ENCODE assay signal across 29 cellular contexts in the genomic region with DNA sequence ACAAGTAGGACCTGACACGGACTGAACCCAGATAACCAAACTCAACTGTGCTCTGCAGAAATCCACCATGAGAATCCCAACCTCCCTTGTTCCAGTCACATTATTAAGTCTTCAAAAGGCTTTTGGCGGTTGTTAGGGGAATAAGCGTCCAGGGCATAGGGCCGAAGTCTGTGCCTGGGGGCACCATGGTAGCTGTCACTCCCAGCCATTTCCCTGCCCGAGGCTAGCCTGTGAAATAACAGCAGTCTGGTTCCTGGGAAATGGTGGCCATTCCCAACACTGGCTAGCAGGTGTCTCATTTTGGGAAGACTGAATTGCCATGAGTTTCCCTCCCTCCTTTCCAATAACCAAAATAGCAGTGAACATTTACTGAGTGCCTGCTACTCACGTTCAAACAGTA.
"Had no signal": no experiment of that assay in that cellular context is flagged by ENCODE, and none has a peak within 500 bp of the region (broad histone marks: within the 10 kb centered on the region; RNA-seq: fewer than 3 reads in every experiment).

No MANE protein-coding gene starts in this region.

- H3K4me1 ChIP-seq: prostate gland, stomach, testis, thyroid gland, uterus had no signal

- H3K9ac ChIP-seq: neural progenitor cell had no signal

- H3K36me3 ChIP-seq: left ventricle myocardium inferior, neural progenitor cell, ovary, prostate gland, stomach, thyroid gland, transverse colon, uterus had no signal

- FAIRE-seq: islet of Langerhans, kidney had no signal

- H3K4me2 ChIP-seq: neural progenitor cell, smooth muscle cell had no signal

- H3K27me3 ChIP-seq: neural progenitor cell, neutrophil, ovary, stomach, testis, thyroid gland, transverse colon, uterus had no signal

- H3K4me3 ChIP-seq: left ventricle myocardium inferior, lung, neural progenitor cell, ovary, prostate gland, smooth muscle cell, stomach, testis, thyroid gland, transverse colon, uterus had no signal

- ATAC-seq: natural killer cell; right cardiac atrium; stimulated activated naive B cell treated with anti-CD40 and anti-IgM and Interleukin-4, amounts not matched to agents 10 μg/mL and 1 μg/mL and 100 μg/mL, for 72 hours; stimulated activated naive CD8-positive, alpha-beta T cell treated with anti-CD3 and anti-CD28 coated beads, Interleukin-15, Interleukin-2, amounts not matched to agents 100 U/mL and 50 U/mL, for 24 hours had no signal

- DNase-seq: hypothalamus; immature natural killer cell; kidney; left ventricle myocardium inferior; mesendoderm; naive B cell; natural killer cell; nephron progenitor cell; occipital lobe; ovary; retina; right cardiac atrium; stimulated activated CD4-positive, alpha-beta T cell treated with anti-CD3 and anti-CD28 coated beads, Interleukin-12 subunit alpha, Interleukin-12 subunit beta, amount 100 ng/mL, for 4 hours; stimulated activated CD4-positive, alpha-beta T cell treated with anti-CD3 and anti-CD28 coated beads, Interleukin-15, amount 100 ng/mL, for 24 hours; stimulated activated CD4-positive, alpha-beta T cell treated with anti-CD3 and anti-CD28 coated beads, Interleukin-2, amount 100 ng/mL, for 24 hours; stimulated activated CD4-positive, alpha-beta T cell treated with anti-CD3 and anti-CD28 coated beads, Interleukin-4, amount 100 ng/mL, for 1 hour; stimulated activated naive B cell treated with anti-CD40 and anti-IgM and Interleukin-4, amounts not matched to agents 10 μg/mL and 1 μg/mL and 100 μg/mL, for 72 hours; stimulated activated naive CD8-positive, alpha-beta T cell treated with anti-CD3 and anti-CD28 coated beads, Interleukin-15, Interleukin-2, amounts not matched to agents 100 U/mL and 50 U/mL, for 24 hours; stomach; testis; thyroid gland; transverse colon; uterus had no signal

- H2AFZ ChIP-seq: neural progenitor cell had no signal

- H3K27ac ChIP-seq: left ventricle myocardium inferior, neural progenitor cell, neutrophil, ovary, prostate gland, stomach, testis, thyroid gland, transverse colon, uterus had no signal

- H3K9me3 ChIP-seq: left ventricle myocardium inferior, neutrophil, ovary, prostate gland, stomach, testis, thyroid gland, transverse colon, uterus had no signal
